ENCODE assay signal across 1 cellular context in genomic region chr5:54720346-54720745, GRCh38.
TF ChIP-seq lines count a peak whose summit lies in the region.

No MANE protein-coding gene starts in this region.

TF ChIP-seq in H1, 55 proteins besides CTCF, POLR2A, EP300 and RAD21:
- TF ChIP-seq CEBPB (IDR thresholded peaks at IDR 0.05; ENCODE audit: low read depth, low read length) (no peak), BCL11A (IDR thresholded peaks at IDR 0.05; ENCODE audit: low read depth in 2 of 2, low read length in 2 of 2) (no peak), CBX5 (IDR thresholded peaks at IDR 0.05; ENCODE audit: low read depth, low read length) (no peak), YY1 (IDR thresholded peaks at IDR 0.05; ENCODE audit: low read depth, low read length) (no peak), RNF2 (IDR thresholded peaks at IDR 0.05; ENCODE audit: borderline replicate concordance, low read depth, low read length, missing control alignments, poor library complexity, severe bottlenecking) (no peak), CHD2 (IDR thresholded peaks at IDR 0.05; ENCODE audit: low read length) (no peak), TEAD4 (IDR thresholded peaks at IDR 0.05; ENCODE audit: low read depth, low read length) (no peak), TAF7 (optimal IDR thresholded peaks at IDR 0.05; ENCODE audit: borderline replicate concordance, low read depth, low read length) (no peak), HDAC6 (IDR thresholded peaks at IDR 0.05; ENCODE audit: low read depth, low read length) (no peak), SRF (IDR thresholded peaks at IDR 0.05; ENCODE audit: low read depth, low read length) (no peak), SP1 (IDR thresholded peaks at IDR 0.05; ENCODE audit: low read depth, low read length) (no peak), CHD1 (IDR thresholded peaks at IDR 0.05; ENCODE audit: low read depth, low read length) (no peak), POLR2AphosphoS5 (IDR thresholded peaks at IDR 0.05; ENCODE audit: low read depth, low read length) (no peak), TCF12 (IDR thresholded peaks at IDR 0.05; ENCODE audit: low read depth, low read length) (no peak), CREB1 (IDR thresholded peaks at IDR 0.05) (no peak), TBP (IDR thresholded peaks at IDR 0.05; ENCODE audit: low read depth, low read length) (no peak), RBBP5 (IDR thresholded peaks at IDR 0.05; ENCODE audit: borderline replicate concordance, low read depth, low read length) (no peak), KDM5A (IDR thresholded peaks at IDR 0.05; ENCODE audit: low read length) (no peak), TAF1 (IDR thresholded peaks at IDR 0.05; ENCODE audit: low read depth, low read length) (no peak)
- TF ChIP-seq, protein P1, sequence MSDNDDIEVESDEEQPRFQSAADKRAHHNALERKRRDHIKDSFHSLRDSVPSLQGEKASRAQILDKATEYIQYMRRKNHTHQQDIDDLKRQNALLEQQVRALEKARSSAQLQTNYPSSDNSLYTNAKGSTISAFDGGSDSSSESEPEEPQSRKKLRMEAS (IDR thresholded peaks at IDR 0.05): no peak
